28 cellular contexts compared by ENCODE assay signal in the genomic region with DNA sequence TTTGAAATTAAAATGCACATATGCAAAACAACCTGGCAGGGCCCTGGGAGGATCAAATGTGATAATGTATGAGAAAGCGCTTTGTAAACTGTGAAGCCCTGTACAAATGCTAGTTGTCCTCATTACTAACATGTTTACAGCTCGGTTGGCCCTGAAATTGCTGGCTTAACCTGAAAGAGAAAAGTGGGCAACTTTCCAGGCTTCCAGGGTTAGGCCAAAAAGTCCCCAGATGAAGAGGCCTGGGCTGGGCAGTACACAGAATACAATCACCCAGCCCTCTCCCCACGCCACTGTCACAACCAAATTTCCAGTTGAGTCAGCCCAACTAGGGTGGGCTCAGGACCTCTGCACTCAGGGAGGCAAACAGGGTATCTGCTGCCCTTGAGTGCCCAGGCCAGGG.
DNase-seq lines count a peak whose midpoint lies in the region; ATAC-seq and TF ChIP-seq lines count a peak whose summit lies in the region.
"Had no signal": no experiment of that assay in that cellular context is flagged by ENCODE, and none has a peak within 500 bp of the region (broad histone marks: within the 10 kb centered on the region; RNA-seq: fewer than 3 reads in every experiment).

No MANE protein-coding gene starts in this region.

- no peaks in the 10 kb centered on the region for H3K27me3 ChIP-seq in CD8-positive, alpha-beta T cell (ENCODE audit: insufficient read depth, low read length)
- H3K27me3 ChIP-seq in naive thymus-derived CD4-positive, alpha-beta T cell (ENCODE audit: control insufficient read depth in 2 of 2, insufficient read depth in 2 of 2, low read length in 2 of 2): no peaks in the 10 kb centered on the region
- H3K27me3 ChIP-seq: ascending aorta; BLaER1 treated with 17β-estradiol and CSF1 and Interleukin-3, amounts not matched to agents 10 nM and 100 nM; foreskin keratinocyte; vagina had no signal

- peaks cover 74% of the 10 kb centered on the region for H3K4me1 Mint-ChIP-seq in CD8-positive, alpha-beta T cell (ENCODE audit: low read depth)
- H3K4me1 Mint-ChIP-seq in naive thymus-derived CD4-positive, alpha-beta T cell: peaks cover 44 to 86% (median 73%) of the 10 kb centered on the region in 7 donors
- peaks cover 56% of the 10 kb centered on the region for H3K4me1 Mint-ChIP-seq in WTC11

- H3K4me1 ChIP-seq in CD8-positive, alpha-beta T cell (ENCODE audit: insufficient read depth, low read length): peaks cover 84% of the 10 kb centered on the region
- H3K4me1 ChIP-seq in naive thymus-derived CD4-positive, alpha-beta T cell (ENCODE audit: control insufficient read depth in 2 of 2, insufficient read depth in 2 of 2, low read length in 2 of 2): peaks cover 39 to 77% of the 10 kb centered on the region in 2 donors

- no peak for ATAC-seq in CD8-positive, alpha-beta T cell
- ATAC-seq in naive thymus-derived CD4-positive, alpha-beta T cell: no peak
- ATAC-seq in GM18511 (IDR thresholded peaks at IDR 0.05; ENCODE audit: unreplicated experiment) (no peak), GM21825 (IDR thresholded peaks at IDR 0.05; ENCODE audit: unreplicated experiment) (no peak), WTC11 (no peak)
- ATAC-seq: activated T-cell treated with anti-CD3 and anti-CD28 coated beads, Interleukin-2, amount 50 U/mL, for 72 hours; esophagus mucosa; foreskin keratinocyte; left cardiac atrium; SK-N-SH treated with all-trans-retinoic acid at 6 μM for 48 hours; stimulated activated effector memory CD8-positive, alpha-beta T cell treated with anti-CD3 and anti-CD28 coated beads, Interleukin-12 subunit alpha, Interleukin-12 subunit beta, amount 100 ng/mL, for 72 hours had no signal

- H3K4me3 Mint-ChIP-seq in CD8-positive, alpha-beta T cell: no peak overlapping the region
- peak overlapping the region in 1 of 10 donors; percentile 81 for H3K4me3 Mint-ChIP-seq in naive thymus-derived CD4-positive, alpha-beta T cell
- H3K4me3 Mint-ChIP-seq in WTC11: no peak overlapping the region
- H3K4me3 Mint-ChIP-seq: activated naive CD4-positive, alpha-beta T cell treated with anti-CD3 and anti-CD28 coated beads for 36 hours; activated T-cell treated with anti-CD3 and anti-CD28 coated beads, Interleukin-2, amount 50 U/mL, for 72 hours; stimulated activated effector memory CD8-positive, alpha-beta T cell treated with anti-CD3 and anti-CD28 coated beads, Interleukin-12 subunit alpha, Interleukin-12 subunit beta, amount 100 ng/mL, for 72 hours had no signal

- no peaks in the 10 kb centered on the region for H3K9me3 Mint-ChIP-seq in CD8-positive, alpha-beta T cell
- H3K9me3 Mint-ChIP-seq in naive thymus-derived CD4-positive, alpha-beta T cell: peaks cover 0 to 2% (median 0%) of the 10 kb centered on the region in 11 donors
- H3K9me3 Mint-ChIP-seq in WTC11: no peaks in the 10 kb centered on the region
- H3K9me3 Mint-ChIP-seq: activated naive CD4-positive, alpha-beta T cell treated with anti-CD3 and anti-CD28 coated beads for 36 hours; activated T-cell treated with anti-CD3 and anti-CD28 coated beads, Interleukin-2, amount 50 U/mL, for 72 hours; naive B cell; stimulated activated effector memory CD8-positive, alpha-beta T cell treated with anti-CD3 and anti-CD28 coated beads, Interleukin-12 subunit alpha, Interleukin-12 subunit beta, amount 100 ng/mL, for 72 hours had no signal

- POLR2A ChIA-PET in CD8-positive, alpha-beta T cell (lab: Charles Lee): no interaction called here
- POLR2A ChIA-PET in naive thymus-derived CD4-positive, alpha-beta T cell (lab: Charles Lee): interaction anchor here (0.6 to 8.8 kb wide), 4 partner anchors 8 to 81 kb away, joined by 3 to 287 read pairs (median 3); no protein-coding TSS in a partner anchor
- POLR2A ChIA-PET in WTC11 (lab: Charles Lee): no interaction called here

- DNase-seq in CD8-positive, alpha-beta T cell: no peak
- peak; percentile 12 for DNase-seq in NCI-H1694 treated with DMSO at 0.1 percent for 48 hours (lab: John Stamatoyannopoulos, UW)
- peak; percentile 66 for DNase-seq in astrocyte of the hippocampus (ENCODE audit: low read depth, low spot score)
- no peak for DNase-seq in naive thymus-derived CD4-positive, alpha-beta T cell
- no peak for DNase-seq in DMS153 treated with DMSO at 0.1 percent for 48 hours (lab: John Stamatoyannopoulos, UW; ENCODE audit: unreplicated experiment)
- DNase-seq in WTC11 (ENCODE audit: low spot score): no peak
- DNase-seq: activated CD4-positive, alpha-beta T cell treated with anti-CD3 and anti-CD28 coated beads for 48 hours; activated naive CD4-positive, alpha-beta T cell treated with anti-CD3 and anti-CD28 coated beads for 36 hours; activated T-cell treated with anti-CD3 and anti-CD28 coated beads, Interleukin-2, amount 50 U/mL, for 72 hours; foreskin keratinocyte; GOT3; KBM-7; left cardiac atrium; naive B cell; NCI-H187 treated with DMSO at 0.1 percent for 48 hours; NCI-H2227 treated with DMSO at 0.1 percent for 48 hours; NCI-H748 treated with DMSO at 0.1 percent for 48 hours; retina; stimulated activated CD4-positive, alpha-beta T cell treated with anti-CD3 and anti-CD28 coated beads, Interleukin-2, amount 100 ng/mL, for 48 hours; T-helper 2 cell had no signal

- TF ChIP-seq CTCF in CD8-positive, alpha-beta T cell (IDR thresholded peaks at IDR 0.05): no peak
- TF ChIP-seq CTCF in WTC11 (IDR thresholded peaks at IDR 0.05): no peak

- no peak overlapping the region for H3K27ac ChIP-seq in CD8-positive, alpha-beta T cell (ENCODE audit: low read depth, low read length)
- H3K27ac ChIP-seq in naive thymus-derived CD4-positive, alpha-beta T cell (ENCODE audit: low read depth, low read length): peak overlapping the region; percentile 8
- H3K27ac ChIP-seq: ascending aorta, foreskin keratinocyte, vagina had no signal

- no peak overlapping the region for H3K4me3 ChIP-seq in CD8-positive, alpha-beta T cell (ENCODE audit: low read depth, low read length)
- H3K4me3 ChIP-seq in naive thymus-derived CD4-positive, alpha-beta T cell (ENCODE audit: low read length): no peak overlapping the region
- H3K4me3 ChIP-seq: ascending aorta; BLaER1 treated with 17β-estradiol and CSF1 and Interleukin-3, amounts not matched to agents 10 nM and 100 nM; vagina had no signal

- intact Hi-C loops in CD8-positive, alpha-beta T cell (cut with DNase I, micrococcal nuclease): no loop called here
- intact Hi-C loops in naive thymus-derived CD4-positive, alpha-beta T cell (cut with micrococcal nuclease): no loop called here

- H3K36me3 Mint-ChIP-seq in CD8-positive, alpha-beta T cell: peaks cover 33% of the 10 kb centered on the region
- H3K36me3 Mint-ChIP-seq in naive thymus-derived CD4-positive, alpha-beta T cell: peaks cover 0 to 21% (median 21%) of the 10 kb centered on the region in 5 donors
- peaks cover 5% of the 10 kb centered on the region; the same call in 1 of the 2 replicates for H3K36me3 Mint-ChIP-seq in WTC11
- H3K36me3 Mint-ChIP-seq: naive B cell had no signal

- peak overlapping the region; percentile 41 for H3K27ac Mint-ChIP-seq in CD8-positive, alpha-beta T cell
- peak overlapping the region in 6 of 9 donors; percentile 32 to 99 (median 72) for H3K27ac Mint-ChIP-seq in naive thymus-derived CD4-positive, alpha-beta T cell
- no peak overlapping the region for H3K27ac Mint-ChIP-seq in WTC11
- H3K27ac Mint-ChIP-seq: activated naive CD4-positive, alpha-beta T cell treated with anti-CD3 and anti-CD28 coated beads for 36 hours; activated T-cell treated with anti-CD3 and anti-CD28 coated beads, Interleukin-2, amount 50 U/mL, for 72 hours had no signal

- H3K27me3 Mint-ChIP-seq in CD8-positive, alpha-beta T cell (ENCODE audit: low read depth): no peaks in the 10 kb centered on the region
- no peaks in the 10 kb centered on the region for H3K27me3 Mint-ChIP-seq in naive thymus-derived CD4-positive, alpha-beta T cell
- H3K27me3 Mint-ChIP-seq in WTC11 (ENCODE audit: low read depth): no peaks in the 10 kb centered on the region
- H3K27me3 Mint-ChIP-seq: naive B cell had no signal

- H3K36me3 ChIP-seq in CD8-positive, alpha-beta T cell (ENCODE audit: insufficient read depth, low read length): peaks cover 20% of the 10 kb centered on the region
- peaks cover 0 to 24% (median 0%) of the 10 kb centered on the region in 3 experiments for H3K36me3 ChIP-seq in naive thymus-derived CD4-positive, alpha-beta T cell (ENCODE audit: control insufficient read depth in 2 of 3, insufficient read depth in 3 of 3, low read length in 3 of 3)

- CTCF ChIA-PET in CD8-positive, alpha-beta T cell (lab: Charles Lee): interaction anchor here (0.6 to 1.1 kb wide), 2 partner anchors 32 to 124 kb away, joined by 3 to 4 read pairs; no protein-coding TSS in a partner anchor
- CTCF ChIA-PET in naive thymus-derived CD4-positive, alpha-beta T cell (lab: Charles Lee): interaction anchor here (0.6 to 1.1 kb wide), 3 partner anchors 27 to 80 kb away, joined by 3 to 4 read pairs (median 3); no protein-coding TSS in a partner anchor
- CTCF ChIA-PET in WTC11 (lab: Charles Lee): interaction anchor here (0.6 to 1.7 kb wide), 4 partner anchors 28 to 81 kb away, joined by 3 to 5 read pairs (median 4); no protein-coding TSS in a partner anchor

- H3K9me3 ChIP-seq in CD8-positive, alpha-beta T cell (ENCODE audit: low read length): no peaks in the 10 kb centered on the region
- no peaks in the 10 kb centered on the region for H3K9me3 ChIP-seq in naive thymus-derived CD4-positive, alpha-beta T cell (ENCODE audit: control insufficient read depth in 2 of 3, low read length in 3 of 3)
- H3K9me3 ChIP-seq: ascending aorta; BLaER1 treated with 17β-estradiol and CSF1 and Interleukin-3, amounts not matched to agents 10 nM and 100 nM; vagina had no signal

TF ChIP-seq in WTC11, 78 proteins besides CTCF, POLR2A, EP300 and RAD21 (continues in another document):
- TF ChIP-seq NFE2L1 (CRISPR knock-in tag; IDR thresholded peaks at IDR 0.05): no peak
- TF ChIP-seq, protein P1, sequence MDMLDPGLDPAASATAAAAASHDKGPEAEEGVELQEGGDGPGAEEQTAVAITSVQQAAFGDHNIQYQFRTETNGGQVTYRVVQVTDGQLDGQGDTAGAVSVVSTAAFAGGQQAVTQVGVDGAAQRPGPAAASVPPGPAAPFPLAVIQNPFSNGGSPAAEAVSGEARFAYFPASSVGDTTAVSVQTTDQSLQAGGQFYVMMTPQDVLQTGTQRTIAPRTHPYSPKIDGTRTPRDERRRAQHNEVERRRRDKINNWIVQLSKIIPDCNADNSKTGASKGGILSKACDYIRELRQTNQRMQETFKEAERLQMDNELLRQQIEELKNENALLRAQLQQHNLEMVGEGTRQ (CRISPR knock-in tag; IDR thresholded peaks at IDR 0.05): no peak
- TF ChIP-seq, protein P2, sequence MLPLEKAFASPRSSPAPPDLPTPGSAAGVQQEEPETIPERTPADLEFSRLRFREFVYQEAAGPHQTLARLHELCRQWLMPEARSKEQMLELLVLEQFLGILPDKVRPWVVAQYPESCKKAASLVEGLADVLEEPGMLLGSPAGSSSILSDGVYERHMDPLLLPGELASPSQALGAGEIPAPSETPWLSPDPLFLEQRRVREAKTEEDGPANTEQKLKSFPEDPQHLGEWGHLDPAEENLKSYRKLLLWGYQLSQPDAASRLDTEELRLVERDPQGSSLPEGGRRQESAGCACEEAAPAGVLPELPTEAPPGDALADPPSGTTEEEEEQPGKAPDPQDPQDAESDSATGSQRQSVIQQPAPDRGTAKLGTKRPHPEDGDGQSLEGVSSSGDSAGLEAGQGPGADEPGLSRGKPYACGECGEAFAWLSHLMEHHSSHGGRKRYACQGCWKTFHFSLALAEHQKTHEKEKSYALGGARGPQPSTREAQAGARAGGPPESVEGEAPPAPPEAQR (CRISPR knock-in tag; IDR thresholded peaks at IDR 0.05): no peak

Comparison
In these comparisons a context has a peak if more than half of its experiments do, and no peak if none do; other contexts are left out.
1. DNase-seq: peak in NCI-H1694 treated with DMSO at 0.1 percent for 48 hours (single experiment) and astrocyte of the hippocampus (single experiment); none in CD8-positive, alpha-beta T cell (0 of 7), naive thymus-derived CD4-positive, alpha-beta T cell (0 of 9), DMS153 treated with DMSO at 0.1 percent for 48 hours (single experiment) and WTC11 (single experiment).